8 cellular contexts compared by ENCODE assay signal in the genomic region with DNA sequence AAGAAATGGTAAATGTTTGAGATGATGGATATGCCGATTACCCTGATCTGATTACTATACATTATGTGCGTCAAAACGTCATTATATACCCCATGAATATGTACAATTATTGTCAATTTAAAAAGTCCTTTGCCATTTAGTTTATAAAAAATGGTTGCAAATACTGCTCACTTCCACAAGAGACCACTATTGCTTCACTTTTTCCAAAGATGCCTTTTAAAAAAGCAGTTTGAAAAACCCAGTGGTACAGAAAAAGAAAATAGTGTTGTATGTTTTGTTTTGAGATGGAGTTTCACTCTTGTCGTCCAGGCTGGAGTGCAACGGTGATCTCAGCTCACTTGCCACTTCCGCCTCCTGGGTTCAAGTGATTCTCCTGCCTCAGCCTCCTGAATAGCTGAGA. TPM values are rescaled to one million over a fixed set of nuclear protein-coding genes. Genes with fewer than 3 reads are reported as not detected.
DNase-seq lines count a peak whose midpoint lies in the region; ATAC-seq lines count a peak whose summit lies in the region.

No MANE protein-coding gene starts in this region.

- ATAC-seq in GM21786 (IDR thresholded peaks at IDR 0.05; ENCODE audit: unreplicated experiment) (peak; percentile 33), GM21825 (IDR thresholded peaks at IDR 0.05; ENCODE audit: unreplicated experiment) (no peak), GM19395 (IDR thresholded peaks at IDR 0.05; ENCODE audit: unreplicated experiment) (no peak), HG02981 (IDR thresholded peaks at IDR 0.05; ENCODE audit: unreplicated experiment) (no peak)

- DNase-seq in CD1c-positive myeloid dendritic cell (ENCODE audit: extremely low spot score) (peak; percentile 24), SK-MEL-5 (ENCODE audit: low read depth, low spot score) (peak; percentile 50), inferior parietal cortex (ENCODE audit: extremely low spot score) (peak; percentile 55), NCI-H1048 (lab: John Stamatoyannopoulos, UW) (no peak)

- in situ Hi-C loops in SK-MEL-5 (cut with HindIII; ENCODE audit: low pct_unique_long_range_greater_than_20kb, low sequenced_read_pairs): no loop called here

RNA-seq across cellular contexts. Expression of a gene that starts 39.3 kb away (rescaled TPM):
- 19.1 and 21.6 TPM in 2 replicates for total RNA-seq in SK-MEL-5 (2014; rRNA removed; shearing (Covaris generic))
- 71.8 and 104 TPM in 2 replicates for polyA plus RNA-seq in SK-MEL-5 (2015; cell fraction: cytosol; rRNA removed)
- 60.6 and 96.2 TPM in 2 replicates for polyA plus RNA-seq in SK-MEL-5 (2015; cell fraction: nucleus; rRNA removed)
